ENCODE assay signal across 8 cellular contexts in the genomic region with DNA sequence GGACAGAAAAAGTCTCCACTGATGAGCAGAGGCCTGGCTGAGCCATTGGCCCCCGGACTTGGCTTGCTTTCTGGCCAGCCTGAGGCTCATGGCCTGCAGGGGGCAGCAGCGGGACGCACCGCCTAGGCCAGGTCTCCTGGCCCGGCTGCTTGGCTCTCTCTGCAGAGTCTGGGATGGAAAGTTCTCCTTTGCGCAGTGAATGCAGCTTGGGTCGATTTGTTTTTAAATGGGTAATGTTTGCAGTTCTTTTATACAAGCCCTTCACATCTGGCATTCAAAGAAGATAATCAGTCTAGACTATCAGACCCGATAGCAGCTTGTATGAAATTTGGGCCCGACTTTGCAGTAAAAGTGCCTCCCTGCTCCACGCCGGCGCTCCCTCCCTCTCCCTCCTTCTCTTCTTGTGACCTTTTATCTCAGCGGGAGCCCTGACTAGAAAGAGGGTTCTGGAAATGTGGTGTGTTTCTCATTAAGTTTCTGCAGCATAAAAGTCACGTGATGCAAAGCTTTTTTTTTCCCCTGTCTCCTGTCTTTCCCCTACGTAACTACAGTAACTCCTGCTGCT. TPM values are rescaled to one million over a fixed set of nuclear protein-coding genes. Genes with fewer than 3 reads are reported as not detected.
DNase-seq lines count a peak whose midpoint lies in the region; ATAC-seq and TF ChIP-seq lines count a peak whose summit lies in the region.

No MANE protein-coding gene starts in this region.

- H3K4me3 ChIP-seq in fibroblast of the aortic adventitia (ENCODE audit: low read depth, low read length): no peak overlapping the region

- no peaks in the 10 kb centered on the region for H3K36me3 Mint-ChIP-seq in activated T-helper 2 cell treated with anti-CD3 and anti-CD28 coated beads, Interferon-gamma antibody, Interleukin-2, Interleukin-4, amounts not matched to agents 10 μg/mL and 5 μg/mL and 100 μg/mL, durations not matched to agents 14 hours and 24 hours and 36 hours (ENCODE audit: low read depth)
- no peaks in the 10 kb centered on the region for H3K36me3 Mint-ChIP-seq in nephron progenitor cell (ENCODE audit: low read depth)

- peaks cover 6% of the 10 kb centered on the region for H3K27me3 Mint-ChIP-seq in activated T-helper 2 cell treated with anti-CD3 and anti-CD28 coated beads, Interferon-gamma antibody, Interleukin-2, Interleukin-4, amounts not matched to agents 10 μg/mL and 5 μg/mL and 100 μg/mL, durations not matched to agents 14 hours and 24 hours and 36 hours (ENCODE audit: low read depth)
- peaks cover 17% of the 10 kb centered on the region for H3K27me3 Mint-ChIP-seq in nephron progenitor cell (ENCODE audit: low read depth, poor library complexity)

- no peak overlapping the region for H3K27ac Mint-ChIP-seq in activated T-helper 2 cell treated with anti-CD3 and anti-CD28 coated beads, Interferon-gamma antibody, Interleukin-2, Interleukin-4, amounts not matched to agents 10 μg/mL and 5 μg/mL and 100 μg/mL, durations not matched to agents 14 hours and 24 hours and 36 hours
- no peak overlapping the region for H3K27ac Mint-ChIP-seq in nephron progenitor cell

- DNase-seq in 8988T (peak; percentile 57), HT-29 (ENCODE audit: low spot score) (peak; percentile 64), RWPE1 (ENCODE audit: low spot score) (peak; percentile 47), fibroblast of the aortic adventitia (ENCODE audit: low read depth) (peak; percentile 78), nephron progenitor cell (peak; percentile 94)
- peak; percentile 58 for DNase-seq in activated T-helper 2 cell treated with anti-CD3 and anti-CD28 coated beads, Interferon-gamma antibody, Interleukin-2, Interleukin-4, amounts not matched to agents 10 μg/mL and 5 μg/mL and 100 μg/mL, durations not matched to agents 14 hours and 24 hours and 36 hours (ENCODE audit: low spot score)
- DNase-seq in stimulated activated naive CD4-positive, alpha-beta T cell (lab: John Stamatoyannopoulos, UW): peak; percentile 23 to 69 (median 54)

- ATAC-seq in GM18502 (IDR thresholded peaks at IDR 0.05; ENCODE audit: poor library complexity, unreplicated experiment): peak; percentile 67

- no peak overlapping the region for H3K27ac ChIP-seq in RWPE1

- peak; percentile 92 for TF ChIP-seq CTCF in RWPE1 (conservative IDR thresholded peaks at IDR 0.05; ENCODE audit: low read depth)
- peak; percentile 98 for TF ChIP-seq CTCF in fibroblast of the aortic adventitia (IDR thresholded peaks at IDR 0.05; ENCODE audit: insufficient read depth, low read length)
- TF ChIP-seq CTCF in nephron progenitor cell (IDR thresholded peaks at IDR 0.05): peak; percentile 98

- intact Hi-C loops in activated T-helper 2 cell treated with anti-CD3 and anti-CD28 coated beads, Interferon-gamma antibody, Interleukin-2, Interleukin-4, amounts not matched to agents 10 μg/mL and 5 μg/mL and 100 μg/mL, durations not matched to agents 14 hours and 24 hours and 36 hours (cut with micrococcal nuclease): loop anchor here (10.0 kb wide), 2 partner anchors 390 to 1510 kb away; partner anchors contain the start of gene TRAK1

- POLR2A ChIA-PET in RWPE1 (lab: Yijun Ruan, JAX; ENCODE audit: low non-redundant PET): no interaction called here

- H3K4me1 Mint-ChIP-seq in activated T-helper 2 cell treated with anti-CD3 and anti-CD28 coated beads, Interferon-gamma antibody, Interleukin-2, Interleukin-4, amounts not matched to agents 10 μg/mL and 5 μg/mL and 100 μg/mL, durations not matched to agents 14 hours and 24 hours and 36 hours (ENCODE audit: low read depth): peaks cover 3% of the 10 kb centered on the region
- H3K4me1 Mint-ChIP-seq in nephron progenitor cell: peaks cover 47% of the 10 kb centered on the region

- H3K4me3 Mint-ChIP-seq in activated T-helper 2 cell treated with anti-CD3 and anti-CD28 coated beads, Interferon-gamma antibody, Interleukin-2, Interleukin-4, amounts not matched to agents 10 μg/mL and 5 μg/mL and 100 μg/mL, durations not matched to agents 14 hours and 24 hours and 36 hours (ENCODE audit: low read depth): no peak overlapping the region
- peak overlapping the region; percentile 61 for H3K4me3 Mint-ChIP-seq in nephron progenitor cell

- no peaks in the 10 kb centered on the region for H3K9me3 Mint-ChIP-seq in activated T-helper 2 cell treated with anti-CD3 and anti-CD28 coated beads, Interferon-gamma antibody, Interleukin-2, Interleukin-4, amounts not matched to agents 10 μg/mL and 5 μg/mL and 100 μg/mL, durations not matched to agents 14 hours and 24 hours and 36 hours
- no peaks in the 10 kb centered on the region for H3K9me3 Mint-ChIP-seq in nephron progenitor cell

- CTCF ChIA-PET in RWPE1 (lab: Yijun Ruan, JAX): interaction anchor here (0.5 to 1.3 kb wide), 6 partner anchors 46 to 1494 kb away, joined by 3 to 9 read pairs (median 6); no protein-coding TSS in a partner anchor

RNA-seq across cellular contexts. Expression of gene ZNF621, which starts 59.9 kb away (rescaled TPM):
- 5.7 and 5.9 TPM in 2 replicates for total RNA-seq in HT-29 (2014; rRNA removed; shearing (Covaris generic))
- 21.4 and 23.9 TPM in 2 replicates for total RNA-seq in activated T-helper 2 cell treated with anti-CD3 and anti-CD28 coated beads, Interferon-gamma antibody, Interleukin-2, Interleukin-4, amounts not matched to agents 10 μg/mL and 5 μg/mL and 100 μg/mL, durations not matched to agents 14 hours and 24 hours and 36 hours
- total RNA-seq in fibroblast of the aortic adventitia (ENCODE audit: low replicate concordance): 13.0 and 21.8 TPM in 2 replicates
